ENCODE assay signal across 10 cellular contexts in genomic region chr16:30895592-30896202, GRCh38. TPM values are rescaled to one million over a fixed set of nuclear protein-coding genes. Genes with fewer than 3 reads are reported as not detected.
DNase-seq lines count a peak whose midpoint lies in the region; ATAC-seq, FAIRE-seq and TF ChIP-seq lines count a peak whose summit lies in the region.
"Had no signal": no experiment of that assay in that cellular context is flagged by ENCODE, and none has a peak within 500 bp of the region (broad histone marks: within the 10 kb centered on the region; RNA-seq: fewer than 3 reads in every experiment).

No MANE protein-coding gene starts in this region.

- peak overlapping the region; percentile 51 for H3K4me3 Mint-ChIP-seq in CD8-positive, alpha-beta T cell

- peaks cover 45% of the 10 kb centered on the region for H3K4me1 Mint-ChIP-seq in CD8-positive, alpha-beta T cell (ENCODE audit: low read depth)

- no peaks in the 10 kb centered on the region for H3K27me3 ChIP-seq in CD8-positive, alpha-beta T cell (ENCODE audit: insufficient read depth, low read length)
- H3K27me3 ChIP-seq in esophagus squamous epithelium (no peaks in the 10 kb centered on the region), ovary (no peaks in the 10 kb centered on the region)

- DNase-seq in CD8-positive, alpha-beta T cell = peak in 1 of 7 experiments; percentile 49
- peak; percentile 54 for DNase-seq in SHP77 treated with DMSO at 0.1 percent for 48 hours (lab: John Stamatoyannopoulos, UW)
- no peak for DNase-seq in esophagus squamous epithelium (lab: John Stamatoyannopoulos, UW)
- DNase-seq in ovary = peak in 4 of 5 donors; percentile 36 to 64 (median 54)
- no peak for DNase-seq in NCI-H345 (lab: John Stamatoyannopoulos, UW)
- DNase-seq in urothelium cell line (ENCODE audit: low spot score) = no peak
- DNase-seq: NCI-H446 had no signal

- no peak for ATAC-seq in CD8-positive, alpha-beta T cell
- ATAC-seq in GM19328 (IDR thresholded peaks at IDR 0.05; ENCODE audit: unreplicated experiment) = no peak
- ATAC-seq in HG03342 (IDR thresholded peaks at IDR 0.05; ENCODE audit: unreplicated experiment) = no peak

- no peaks in the 10 kb centered on the region for H3K9me3 ChIP-seq in CD8-positive, alpha-beta T cell (ENCODE audit: low read length)
- no peaks in the 10 kb centered on the region for H3K9me3 ChIP-seq in esophagus squamous epithelium
- H3K9me3 ChIP-seq in ovary = no peaks in the 10 kb centered on the region

- H3K4me3 ChIP-seq in CD8-positive, alpha-beta T cell (ENCODE audit: low read depth, low read length) = no peak overlapping the region
- H3K4me3 ChIP-seq in esophagus squamous epithelium = peak overlapping the region; percentile 37 to 77 (median 58)
- peak overlapping the region; percentile 60 for H3K4me3 ChIP-seq in ovary

- no peaks in the 10 kb centered on the region for H3K36me3 ChIP-seq in CD8-positive, alpha-beta T cell (ENCODE audit: insufficient read depth, low read length)
- peaks cover 0 to 18% (median 3%) of the 10 kb centered on the region in 3 donors for H3K36me3 ChIP-seq in esophagus squamous epithelium
- H3K36me3 ChIP-seq in ovary = no peaks in the 10 kb centered on the region

- intact Hi-C loops in CD8-positive, alpha-beta T cell (cut with DNase I, micrococcal nuclease) = loop anchor here (2.0 kb wide), 2 partner anchors 61 to 197 kb away; partner anchors contain the start of genes SETD1A (in 2 of the 2) and SRCAP (in 1 of the 2)
- intact Hi-C loops in esophagus squamous epithelium (cut with DNase I) (no loop called here), ovary (cut with DNase I) (no loop called here)

- H3K4me1 ChIP-seq in CD8-positive, alpha-beta T cell (ENCODE audit: insufficient read depth, low read length) = peaks cover 33% of the 10 kb centered on the region
- H3K4me1 ChIP-seq in esophagus squamous epithelium (peaks cover 35 to 56% (median 42%) of the 10 kb centered on the region in 3 donors), ovary (ENCODE audit: insufficient read depth) (peaks cover 15% of the 10 kb centered on the region)

- H3K9me3 Mint-ChIP-seq in CD8-positive, alpha-beta T cell = no peaks in the 10 kb centered on the region

- POLR2A ChIA-PET in CD8-positive, alpha-beta T cell (lab: Charles Lee) = interaction anchor here (0.9 to 1.2 kb wide), 2 partner anchors 20 to 21 kb away, joined by 4 to 5 read pairs; no protein-coding TSS in a partner anchor

- no peak overlapping the region for H3K27ac ChIP-seq in CD8-positive, alpha-beta T cell (ENCODE audit: low read depth, low read length)
- H3K27ac ChIP-seq in esophagus squamous epithelium = peak overlapping the region; percentile 97 to 100 (median 98)
- peak overlapping the region; percentile 97 for H3K27ac ChIP-seq in ovary

- no peaks in the 10 kb centered on the region for H3K27me3 Mint-ChIP-seq in CD8-positive, alpha-beta T cell (ENCODE audit: low read depth)

- peaks cover 10% of the 10 kb centered on the region for H3K36me3 Mint-ChIP-seq in CD8-positive, alpha-beta T cell

- TF ChIP-seq CTCF in CD8-positive, alpha-beta T cell (IDR thresholded peaks at IDR 0.05) = no peak
- TF ChIP-seq CTCF in esophagus squamous epithelium (IDR thresholded peaks at IDR 0.05) = no peak
- no peak for TF ChIP-seq CTCF in ovary (IDR thresholded peaks at IDR 0.05)

- CTCF ChIA-PET in CD8-positive, alpha-beta T cell (lab: Charles Lee) = interaction anchor here (0.8 to 1.2 kb wide), 2 partner anchors 9 to 14 kb away, joined by 3 to 4 read pairs; no protein-coding TSS in a partner anchor

- H3K27ac Mint-ChIP-seq in CD8-positive, alpha-beta T cell = peak overlapping the region; percentile 92

- TF ChIP-seq POLR2A in esophagus squamous epithelium (IDR thresholded peaks at IDR 0.05) = no peak
- no peak for TF ChIP-seq POLR2A in ovary (IDR thresholded peaks at IDR 0.05)

- no peak for FAIRE-seq in urothelium cell line (lab: Jason Lieb, UNC)
- FAIRE-seq: colon had no signal

- no peak for TF ChIP-seq EP300 in ovary (IDR thresholded peaks at IDR 0.05)

- WGBS in esophagus squamous epithelium, 2 donors = 44 to 53% methylated on average over 26 of the region's 27 CpGs
- 60 to 63% (median 62%) methylated on average over 27 of the region's 27 CpGs for WGBS in ovary, 3 donors

RNA-seq across cellular contexts. Expression of gene CTF1, which starts 0.7 kb away (rescaled TPM):
- not detected for total RNA-seq in CD8-positive, alpha-beta T cell
- total RNA-seq in esophagus squamous epithelium (1 to 10 TPM in 3 of 4 donors, under 1 TPM in 1; 0.53 to 3.6 (median 1.8) TPM), ovary (10 to 100 TPM in 5 of 7 donors, 1 to 10 TPM in 2; 7.0 to 22.4 (median 14.4) TPM)
- 10 to 100 TPM in 1 of 2 donors, 1 to 10 TPM in 1; 7.9 to 16.2 TPM for polyA plus RNA-seq in ovary

RNA-seq across cellular contexts. Expression of gene BCL7C, which starts 1.8 kb away (rescaled TPM):
- total RNA-seq in CD8-positive, alpha-beta T cell = 10 to 100 TPM; 16.0 to 16.2 TPM
- total RNA-seq in esophagus squamous epithelium (10 to 100 TPM; 16.2 to 41.4 (median 25.8) TPM), ovary (10 to 100 TPM; 34.4 to 54.8 (median 49.0) TPM)
- polyA plus RNA-seq in ovary = 10 to 100 TPM; 13.3 to 44.1 TPM

RNA-seq across cellular contexts. Expression of gene FBXL19, which starts 27.7 kb away (rescaled TPM):
- total RNA-seq in CD8-positive, alpha-beta T cell = 1 to 10 TPM; 5.4 to 5.9 TPM
- total RNA-seq in esophagus squamous epithelium (10 to 100 TPM; 17.0 to 28.7 (median 25.1) TPM), ovary (10 to 100 TPM; 10.2 to 24.3 (median 15.4) TPM)
- 10 to 100 TPM in 1 of 2 donors, 1 to 10 TPM in 1; 1.6 to 12.4 TPM for polyA plus RNA-seq in ovary

RNA-seq across cellular contexts. Expression of gene ORAI3, which starts 53.2 kb away (rescaled TPM):
- total RNA-seq in CD8-positive, alpha-beta T cell = 1 to 10 TPM; 2.0 to 2.8 TPM
- total RNA-seq in esophagus squamous epithelium (10 to 100 TPM in 3 of 4 donors, 1 to 10 TPM in 1; 4.0 to 28.6 (median 18.0) TPM), ovary (10 to 100 TPM; 21.5 to 30.8 (median 24.1) TPM)
- polyA plus RNA-seq in ovary = 10 to 100 TPM; 26.0 to 27.5 TPM

Comparison
In these comparisons a context has a peak if more than half of its experiments do, and no peak if none do; other contexts are left out.
1. DNase-seq: peak in SHP77 treated with DMSO at 0.1 percent for 48 hours (single experiment) and ovary (4 of 5); none in esophagus squamous epithelium (single experiment), NCI-H345 (single experiment) and urothelium cell line (single experiment).
2. intact Hi-C loops: an anchor here in CD8-positive, alpha-beta T cell (2.0 kb wide); none called in esophagus squamous epithelium and ovary.